ENCODE assay signal across 1 cellular context in genomic region chr1:212255705-212256307, GRCh38.
TF ChIP-seq lines count a peak whose summit lies in the region.

No MANE protein-coding gene starts in this region.

TF ChIP-seq in HepG2, 621 proteins besides CTCF, POLR2A, EP300 and RAD21 (continued from another document and continues in another):
- TF ChIP-seq ZBTB40 (IDR thresholded peaks at IDR 0.05) (no peak), ZBTB40 (CRISPR knock-in tag; IDR thresholded peaks at IDR 0.05) (no peak; the same call in 1 of the 2 replicates), GPN1 (CRISPR knock-in tag; IDR thresholded peaks at IDR 0.05; ENCODE audit: borderline replicate concordance) (no peak), HNF1B (CRISPR knock-in tag; IDR thresholded peaks at IDR 0.05) (0 out of 2 replicates have a peak, but pooled peaks have one; percentile 50), ZBTB43 (CRISPR knock-in tag; conservative IDR thresholded peaks at IDR 0.05) (0 out of 2 replicates have a peak, but pooled peaks have one; percentile 27), ZNF580 (CRISPR knock-in tag; IDR thresholded peaks at IDR 0.05; ENCODE audit: borderline replicate concordance, low read depth) (no peak), HIVEP1 (CRISPR knock-in tag; IDR thresholded peaks at IDR 0.05) (no peak), ZNF546 (CRISPR knock-in tag; conservative IDR thresholded peaks at IDR 0.05) (no peak), PATZ1 (CRISPR knock-in tag; IDR thresholded peaks at IDR 0.05) (peak; percentile 58; the same call in 1 of the 2 replicates), TRIM22 (IDR thresholded peaks at IDR 0.05) (no peak), UBTF (CRISPR knock-in tag; IDR thresholded peaks at IDR 0.05) (no peak; the same call in none of the 2 replicates), ZMYM4 (CRISPR knock-in tag; IDR thresholded peaks at IDR 0.05) (peak; percentile 35; the same call in 1 of the 2 replicates), HNRNPK (IDR thresholded peaks at IDR 0.05; ENCODE audit: low read depth, low read length, poor library complexity, severe bottlenecking) (no peak), ZNF225 (CRISPR knock-in tag; IDR thresholded peaks at IDR 0.05) (peak; percentile 53; the same call in 1 of the 2 replicates), MXD3 (CRISPR knock-in tag; IDR thresholded peaks at IDR 0.05) (no peak), MYNN (CRISPR knock-in tag; IDR thresholded peaks at IDR 0.05; ENCODE audit: low read depth) (no peak), ZNF441 (CRISPR knock-in tag; IDR thresholded peaks at IDR 0.05; ENCODE audit: borderline replicate concordance) (no peak), DMTF1 (CRISPR knock-in tag; IDR thresholded peaks at IDR 0.05) (no peak), SIN3A (IDR thresholded peaks at IDR 0.05; ENCODE audit: borderline replicate concordance, low read depth, low read length) (peak; percentile 76; the same call in 1 of the 2 replicates), PHF8 (CRISPR knock-in tag; IDR thresholded peaks at IDR 0.05) (no peak), KDM5A (IDR thresholded peaks at IDR 0.05; ENCODE audit: borderline replicate concordance, low read length) (0 out of 2 replicates have a peak, but pooled peaks have one; percentile 1), YEATS2 (CRISPR knock-in tag; IDR thresholded peaks at IDR 0.05; ENCODE audit: borderline replicate concordance) (0 out of 2 replicates have a peak, but pooled peaks have one; percentile 36), ZNF414 (CRISPR knock-in tag; IDR thresholded peaks at IDR 0.05) (no peak), TAF15 (IDR thresholded peaks at IDR 0.05; ENCODE audit: low read depth, low read length, poor library complexity, severe bottlenecking) (no peak), STAT6 (CRISPR knock-in tag; IDR thresholded peaks at IDR 0.05; ENCODE audit: borderline replicate concordance) (peak; percentile 79; the same call in 1 of the 2 replicates), ZNF547 (CRISPR knock-in tag; IDR thresholded peaks at IDR 0.05) (no peak)
